Comparison of ENCODE assay signal across 23 cellular contexts in genomic region chr10:132007681-132008080, GRCh38. TPM values are rescaled to one million over a fixed set of nuclear protein-coding genes. Genes with fewer than 3 reads are reported as not detected.
DNase-seq lines count a peak whose midpoint lies in the region; ATAC-seq and TF ChIP-seq lines count a peak whose summit lies in the region.
"Had no signal": no experiment of that assay in that cellular context is flagged by ENCODE, and none has a peak within 500 bp of the region (broad histone marks: within the 10 kb centered on the region; RNA-seq: fewer than 3 reads in every experiment).

No MANE protein-coding gene starts in this region.

- H3K27ac Mint-ChIP-seq in H9 (peak overlapping the region in 2 of 3 experiments; percentile 1 to 42; a peak in 5 of 7 replicates), WTC11 (peak overlapping the region; percentile 67)
- no peak overlapping the region for H3K27ac Mint-ChIP-seq in activated CD4-positive, alpha-beta T cell treated with anti-CD3 and anti-CD28 coated beads, Interleukin-2, amount 10 ng/mL, durations not matched to agents 7 days and 5 days
- H3K27ac Mint-ChIP-seq: CD14-positive monocyte; CD4-positive, alpha-beta T cell; CD8-positive, alpha-beta memory T cell had no signal

- CTCF ChIA-PET in WTC11 (lab: Charles Lee): interaction anchor here (1.7 to 4.9 kb wide), 2 partner anchors 15 to 135 kb away, joined by 7 to 53 read pairs; no protein-coding TSS in a partner anchor
- CTCF ChIA-PET in activated CD4-positive, alpha-beta T cell treated with anti-CD3 and anti-CD28 coated beads, Interleukin-2, amount 10 ng/mL, durations not matched to agents 7 days and 5 days (lab: Charles Lee): no interaction called here

- H2BK20ac ChIP-seq in H9 (ENCODE audit: low read depth, low read length, poor library complexity, severe bottlenecking): no peak overlapping the region

- no peak overlapping the region for H4K91ac ChIP-seq in H9 (ENCODE audit: insufficient read length, low read depth, low read length)

- no peak overlapping the region for H3K4me3 ChIP-seq in mesendoderm (ENCODE audit: low read length)
- H3K4me3 ChIP-seq: A549; BLaER1 treated with 17β-estradiol and CSF1 and Interleukin-3, amounts not matched to agents 10 nM and 100 nM; GM12878; GM23248 had no signal

- H2BK5ac ChIP-seq in H9 (ENCODE audit: insufficient read length, low read length): no peak overlapping the region
- H2BK5ac ChIP-seq in mesendoderm (ENCODE audit: low read length): peak overlapping the region; percentile 53

- no peaks in the 10 kb centered on the region for H3K27me3 ChIP-seq in H9 (ENCODE audit: insufficient read depth, low read length)
- no peaks in the 10 kb centered on the region for H3K27me3 ChIP-seq in mesendoderm (ENCODE audit: insufficient read depth, low read length, poor library complexity)
- H3K27me3 ChIP-seq: BLaER1 treated with 17β-estradiol and CSF1 and Interleukin-3, amounts not matched to agents 10 nM and 100 nM had no signal

- no peak overlapping the region for H3K27ac ChIP-seq in H9 (ENCODE audit: insufficient read length, low read depth, low read length)
- H3K27ac ChIP-seq in mesendoderm (ENCODE audit: low read depth, low read length): no peak overlapping the region
- H3K27ac ChIP-seq: A549; BLaER1 treated with 17β-estradiol and CSF1 and Interleukin-3, amounts not matched to agents 10 nM and 100 nM; GM23248 had no signal

- H3K4me1 ChIP-seq in H9 (ENCODE audit: insufficient read depth, low read length) (peaks cover 8% of the 10 kb centered on the region; the same call in 1 of the 2 replicates), mesendoderm (ENCODE audit: control insufficient read depth, low read depth, low read length) (peaks cover 13% of the 10 kb centered on the region)
- H3K4me1 ChIP-seq: A549, BE2C had no signal

- H3K4me2 ChIP-seq in H9 (ENCODE audit: insufficient read depth, insufficient read length, low read length) (no peak overlapping the region), mesendoderm (ENCODE audit: low read length) (no peak overlapping the region)
- H3K4me2 ChIP-seq: A549; BLaER1 treated with 17β-estradiol and CSF1 and Interleukin-3, amounts not matched to agents 10 nM and 100 nM had no signal

- DNase-seq in H9 (no peak), WTC11 (ENCODE audit: low spot score) (no peak), mesendoderm (no peak), HT-29 (ENCODE audit: low spot score) (no peak), mesenteric fat pad (ENCODE audit: low spot score) (no peak), NAMALWA (ENCODE audit: low spot score) (no peak)
- no peak for DNase-seq in activated CD4-positive, alpha-beta T cell treated with anti-CD3 and anti-CD28 coated beads, Interleukin-2, amount 10 ng/mL, durations not matched to agents 7 days and 5 days
- DNase-seq: 8988T; ACHN; AML-193; BE2C; CD4-positive, alpha-beta T cell; CD8-positive, alpha-beta memory T cell; DMS 273 treated with DMSO at 0.1 percent for 48 hours; DMS79; EL; GDM1; GM23248; HCEC 1CT had no signal

- H3K79me1 ChIP-seq in H9 (ENCODE audit: insufficient read depth, low read depth, low read length, poor library complexity, severe bottlenecking): no peaks in the 10 kb centered on the region
- no peaks in the 10 kb centered on the region for H3K79me1 ChIP-seq in mesendoderm (ENCODE audit: low read length)

- H3K4me1 Mint-ChIP-seq in H9 (peaks cover 71 to 78% of the 10 kb centered on the region in 2 experiments), WTC11 (peaks cover 69% of the 10 kb centered on the region)
- H3K4me1 Mint-ChIP-seq in activated CD4-positive, alpha-beta T cell treated with anti-CD3 and anti-CD28 coated beads, Interleukin-2, amount 10 ng/mL, durations not matched to agents 7 days and 5 days: peaks cover 12% of the 10 kb centered on the region
- H3K4me1 Mint-ChIP-seq: CD8-positive, alpha-beta memory T cell had no signal

- H3K23me2 ChIP-seq in H9 (ENCODE audit: insufficient read length, low read depth, low read length, poor library complexity, severe bottlenecking): no peaks in the 10 kb centered on the region

- H3K14ac ChIP-seq in H9 (ENCODE audit: insufficient read depth, low read length): no peak overlapping the region

- no peak overlapping the region for H2BK12ac ChIP-seq in H9 (ENCODE audit: insufficient read length, low read depth, low read length)

- peaks cover 4% of the 10 kb centered on the region; the same call in 1 of the 2 replicates for H3K27me3 Mint-ChIP-seq in H9 (ENCODE audit: low read depth)
- H3K27me3 Mint-ChIP-seq in WTC11 (ENCODE audit: low read depth): no peaks in the 10 kb centered on the region
- H3K27me3 Mint-ChIP-seq in activated CD4-positive, alpha-beta T cell treated with anti-CD3 and anti-CD28 coated beads, Interleukin-2, amount 10 ng/mL, durations not matched to agents 7 days and 5 days: peaks cover 22% of the 10 kb centered on the region

- H4K20me1 ChIP-seq in H9 (ENCODE audit: control insufficient read depth, insufficient read depth, insufficient read length): no peaks in the 10 kb centered on the region
- H4K20me1 ChIP-seq: BLaER1 treated with 17β-estradiol and CSF1 and Interleukin-3, amounts not matched to agents 10 nM and 100 nM had no signal

- POLR2A ChIA-PET in WTC11 (lab: Charles Lee): interaction anchor here (1.4 kb wide), 1 partner anchor 10 kb away, joined by 3 read pairs; no protein-coding TSS in a partner anchor
- POLR2A ChIA-PET in activated CD4-positive, alpha-beta T cell treated with anti-CD3 and anti-CD28 coated beads, Interleukin-2, amount 10 ng/mL, durations not matched to agents 7 days and 5 days (lab: Charles Lee): no interaction called here

- H3K23ac ChIP-seq in H9 (ENCODE audit: insufficient read length, low read depth, low read length): no peak overlapping the region
- H3K23ac ChIP-seq in mesendoderm (ENCODE audit: low read length): no peak overlapping the region

- no peak overlapping the region for H4K8ac ChIP-seq in H9 (replicated peaks; ENCODE audit: insufficient read length, low read depth, low read length)
- H4K8ac ChIP-seq in mesendoderm (ENCODE audit: low read depth, low read length): no peak overlapping the region

- H3K79me2 ChIP-seq in H9 (ENCODE audit: insufficient read depth, low read length) (no peaks in the 10 kb centered on the region), mesendoderm (ENCODE audit: control insufficient read depth, insufficient read depth, low read length) (no peaks in the 10 kb centered on the region)

- H3T11ph ChIP-seq in H9 (ENCODE audit: low read length): no peak overlapping the region

- H3K18ac ChIP-seq in H9 (ENCODE audit: insufficient read length, low read depth, low read length) (no peak overlapping the region), mesendoderm (ENCODE audit: low read length) (no peak overlapping the region)

- no peak overlapping the region for H2BK15ac ChIP-seq in H9 (ENCODE audit: low read depth, low read length)
- peak overlapping the region; percentile 8 for H2BK15ac ChIP-seq in mesendoderm (replicated peaks; ENCODE audit: low read depth)

- peaks cover 12 to 13% of the 10 kb centered on the region in 2 experiments for H3K9me3 Mint-ChIP-seq in H9
- H3K9me3 Mint-ChIP-seq in WTC11: peaks cover 14% of the 10 kb centered on the region
- peaks cover 12% of the 10 kb centered on the region for H3K9me3 Mint-ChIP-seq in activated CD4-positive, alpha-beta T cell treated with anti-CD3 and anti-CD28 coated beads, Interleukin-2, amount 10 ng/mL, durations not matched to agents 7 days and 5 days
- H3K9me3 Mint-ChIP-seq: CD8-positive, alpha-beta memory T cell had no signal

- TF ChIP-seq CTCF in H9 (conservative IDR thresholded peaks at IDR 0.05) (no peak), WTC11 (IDR thresholded peaks at IDR 0.05) (no peak)

- peak overlapping the region in 1 of 2 experiments; percentile 1; a peak in 2 of 5 replicates for H3K4me3 Mint-ChIP-seq in H9
- no peak overlapping the region for H3K4me3 Mint-ChIP-seq in WTC11
- H3K4me3 Mint-ChIP-seq in activated CD4-positive, alpha-beta T cell treated with anti-CD3 and anti-CD28 coated beads, Interleukin-2, amount 10 ng/mL, durations not matched to agents 7 days and 5 days: no peak overlapping the region
- H3K4me3 Mint-ChIP-seq: CD14-positive monocyte; CD4-positive, alpha-beta T cell; CD8-positive, alpha-beta memory T cell had no signal

- H3K9me3 ChIP-seq in H9 (ENCODE audit: control insufficient read depth, low read depth, low read length): no peaks in the 10 kb centered on the region
- H3K9me3 ChIP-seq: BE2C had no signal

- H3K56ac ChIP-seq in H9 (ENCODE audit: insufficient read length, low read depth, low read length) (no peak overlapping the region), mesendoderm (ENCODE audit: low read length) (peak overlapping the region; percentile 51)

- no peaks in the 10 kb centered on the region for H3K36me3 ChIP-seq in mesendoderm (ENCODE audit: control insufficient read depth, insufficient read depth, low read length)
- H3K36me3 ChIP-seq: BE2C; BLaER1 treated with 17β-estradiol and CSF1 and Interleukin-3, amounts not matched to agents 10 nM and 100 nM had no signal

- H3K9ac ChIP-seq in H9 (ENCODE audit: extremely low read depth, insufficient read length, low read length) (no peak overlapping the region), mesendoderm (ENCODE audit: low read length) (no peak overlapping the region)
- H3K9ac ChIP-seq: BLaER1 treated with 17β-estradiol and CSF1 and Interleukin-3, amounts not matched to agents 10 nM and 100 nM; GM23248 had no signal

- H3K36me3 Mint-ChIP-seq in H9 (ENCODE audit: insufficient read depth in 1 of 3, low read depth in 3 of 3): peaks cover 7 to 13% (median 11%) of the 10 kb centered on the region in 3 experiments; a peak in 6 of 7 replicates
- H3K36me3 Mint-ChIP-seq in WTC11: peaks cover 15% of the 10 kb centered on the region
- no peaks in the 10 kb centered on the region for H3K36me3 Mint-ChIP-seq in activated CD4-positive, alpha-beta T cell treated with anti-CD3 and anti-CD28 coated beads, Interleukin-2, amount 10 ng/mL, durations not matched to agents 7 days and 5 days (ENCODE audit: low read depth)
- H3K36me3 Mint-ChIP-seq: CD14-positive monocyte had no signal

- no peak overlapping the region for H3K4ac ChIP-seq in H9 (ENCODE audit: low read depth, low read length)
- H3K4ac ChIP-seq in mesendoderm (ENCODE audit: low read depth, low read length): no peak overlapping the region

- H4K5ac ChIP-seq in H9 (ENCODE audit: insufficient read length, low read depth, low read length) (no peak overlapping the region), mesendoderm (ENCODE audit: low read length) (no peak overlapping the region)

- no peak overlapping the region for H2AFZ ChIP-seq in H9 (ENCODE audit: low read length)
- H2AFZ ChIP-seq: GM23248 had no signal

- no peak overlapping the region for H2BK120ac ChIP-seq in H9 (ENCODE audit: low read depth, low read length, poor library complexity, severe bottlenecking)
- H2BK120ac ChIP-seq in mesendoderm (ENCODE audit: low read depth, low read length): peak overlapping the region; percentile 57

- H2AK5ac ChIP-seq in H9 (ENCODE audit: insufficient read length, low read length) (no peak overlapping the region), mesendoderm (ENCODE audit: low read length) (peak overlapping the region; percentile 5)

- ATAC-seq in WTC11: no peak
- ATAC-seq: A549, GM12878 had no signal

- no CpG with 5 or more reads among the region's 10 CpGs for WGBS in H9 (ENCODE audit: extremely low coverage, insufficient read length, low lambda C conversion rate)
- no CpG with 5 or more reads among the region's 10 CpGs for WGBS in mesendoderm (ENCODE audit: extremely low coverage, insufficient coverage, low lambda C conversion rate)

RNA-seq across cellular contexts. Expression of gene BNIP3, which starts 26.0 kb away (rescaled TPM):
- 57.1 and 58.0 TPM in 2 replicates for total RNA-seq in H9 (2021)
- 113 to 203 TPM (median 189 TPM) in 3 replicates for total RNA-seq in WTC11 (2021)
- polyA plus RNA-seq in mesendoderm (2013, experiment 1 of 2): 10.7 TPM
- polyA plus RNA-seq in mesendoderm (2013, experiment 2 of 2): 10.4 TPM
- not detected in 2 replicates for total RNA-seq in HT-29 (2014; rRNA removed; shearing (Covaris generic))
- total RNA-seq in mesenteric fat pad: 63.1 TPM
- total RNA-seq in activated CD4-positive, alpha-beta T cell treated with anti-CD3 and anti-CD28 coated beads, Interleukin-2, amount 10 ng/mL, durations not matched to agents 7 days and 5 days: 10 to 100 TPM; 59.0 to 62.2 TPM

RNA-seq across cellular contexts. Expression of gene JAKMIP3, which starts 58.1 kb away (rescaled TPM):
- total RNA-seq in H9 (2021) (0.50 and 0.55 TPM in 2 replicates), WTC11 (2021) (1.2 to 1.7 TPM (median 1.4 TPM) in 3 replicates), mesenteric fat pad (0.48 TPM)
- polyA plus RNA-seq in mesendoderm (2013, experiment 1 of 2): 0.18 TPM
- 0.24 TPM for polyA plus RNA-seq in mesendoderm (2013, experiment 2 of 2)
- total RNA-seq in HT-29 (2014; rRNA removed; shearing (Covaris generic)): 0.08 TPM in 1 of 2 replicates, not detected in the other
- under 1 TPM; 0.07 to 0.12 TPM for total RNA-seq in activated CD4-positive, alpha-beta T cell treated with anti-CD3 and anti-CD28 coated beads, Interleukin-2, amount 10 ng/mL, durations not matched to agents 7 days and 5 days
- total RNA-seq: GM12878, GM23248 had no signal
- polyA plus RNA-seq: CD14-positive monocyte; CD8-positive, alpha-beta memory T cell had no signal

Comparison
In these comparisons a context has a peak if more than half of its experiments do, and no peak if none do; other contexts are left out.
1. RNA of gene BNIP3, which starts 26.0 kb away (total RNA-seq): 113 to 203 TPM in WTC11, 63.1 TPM in mesenteric fat pad (single experiment), 59.0 to 62.2 TPM in activated CD4-positive, alpha-beta T cell treated with anti-CD3 and anti-CD28 coated beads, Interleukin-2, amount 10 ng/mL, durations not matched to agents 7 days and 5 days and 57.1 to 58.0 TPM in H9; not detected in HT-29; every median in the first group is over 10 times any median in the second.